9 cellular contexts compared by ENCODE assay signal in the genomic region with DNA sequence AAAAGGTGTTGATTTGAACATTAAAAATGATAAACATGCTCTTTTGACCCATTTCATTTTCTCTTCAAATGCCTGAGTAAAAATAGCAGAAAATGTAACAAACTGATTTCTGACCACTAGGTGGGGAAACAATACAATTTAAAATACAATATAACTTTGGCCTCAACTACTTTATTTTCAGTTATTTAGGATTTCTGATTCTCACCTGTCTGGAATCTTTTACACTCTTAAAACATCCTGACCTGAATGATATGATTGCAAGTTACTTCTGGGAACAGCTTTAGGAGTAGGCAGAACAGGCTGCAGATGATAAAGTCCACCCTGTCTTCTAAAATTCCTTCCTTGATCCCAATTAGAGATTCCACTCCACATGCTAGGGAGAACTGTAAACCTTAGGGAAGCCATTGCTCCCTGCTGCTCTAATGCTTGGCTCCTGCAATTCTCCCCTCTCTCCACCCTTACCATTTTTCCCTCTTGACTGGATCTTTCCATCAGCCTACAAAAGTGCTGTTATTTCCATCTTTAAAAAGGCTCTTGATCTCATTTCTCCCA.
DNase-seq lines count a peak whose midpoint lies in the region; ATAC-seq and TF ChIP-seq lines count a peak whose summit lies in the region.
"Had no signal": no experiment of that assay in that cellular context is flagged by ENCODE, and none has a peak within 500 bp of the region (broad histone marks: within the 10 kb centered on the region; RNA-seq: fewer than 3 reads in every experiment).

No MANE protein-coding gene starts in this region.

- no peak overlapping the region for H3K27ac ChIP-seq in Panc1 (ENCODE audit: low read length)
- no peak overlapping the region for H3K27ac ChIP-seq in endodermal cell (ENCODE audit: low read depth, low read length)

- no peaks in the 10 kb centered on the region for H3K27me3 ChIP-seq in Panc1 (ENCODE audit: control insufficient read depth, insufficient read depth, low read length)
- H3K27me3 ChIP-seq in endodermal cell (ENCODE audit: control insufficient read depth, insufficient read depth, low read length, poor library complexity, severe bottlenecking): no peaks in the 10 kb centered on the region

- H3K4me3 ChIP-seq in Panc1 (ENCODE audit: low read depth in 2 of 2, low read length in 2 of 2): no peak overlapping the region
- no peak overlapping the region for H3K4me3 ChIP-seq in endodermal cell (ENCODE audit: low read length)

- peaks cover 50% of the 10 kb centered on the region for H3K36me3 Mint-ChIP-seq in activated CD8-positive, alpha-beta memory T cell treated with anti-CD3 and anti-CD28 coated beads, Interleukin-2, amount 10 ng/mL, durations not matched to agents 7 days and 5 days
- H3K36me3 Mint-ChIP-seq in endodermal cell (ENCODE audit: low read depth): no peaks in the 10 kb centered on the region

- POLR2A ChIA-PET in Panc1 (lab: Charles Lee): no interaction called here

- no peak overlapping the region for H3K4me3 Mint-ChIP-seq in activated CD8-positive, alpha-beta memory T cell treated with anti-CD3 and anti-CD28 coated beads, Interleukin-2, amount 10 ng/mL, durations not matched to agents 7 days and 5 days
- no peak overlapping the region for H3K4me3 Mint-ChIP-seq in endodermal cell

- H3K27ac Mint-ChIP-seq in activated CD8-positive, alpha-beta memory T cell treated with anti-CD3 and anti-CD28 coated beads, Interleukin-2, amount 10 ng/mL, durations not matched to agents 7 days and 5 days: peak overlapping the region; percentile 62
- H3K27ac Mint-ChIP-seq in endodermal cell: no peak overlapping the region

- peak; percentile 52 for ATAC-seq in activated CD8-positive, alpha-beta memory T cell treated with anti-CD3 and anti-CD28 coated beads, Interleukin-2, amount 10 ng/mL, durations not matched to agents 7 days and 5 days
- no peak for ATAC-seq in Panc1
- no peak for ATAC-seq in GM18907 (IDR thresholded peaks at IDR 0.05; ENCODE audit: unreplicated experiment)

- in situ Hi-C loops in Panc1 (cut with HindIII; ENCODE audit: low pct_unique_long_range_greater_than_20kb, low sequenced_read_pairs): no loop called here

- H3K9ac ChIP-seq in endodermal cell (ENCODE audit: extremely low read depth, low read length, poor library complexity, severe bottlenecking): no peak overlapping the region

- CTCF ChIA-PET in activated CD8-positive, alpha-beta memory T cell treated with anti-CD3 and anti-CD28 coated beads, Interleukin-2, amount 10 ng/mL, durations not matched to agents 7 days and 5 days (lab: Charles Lee): interaction anchor here (1.6 to 2.1 kb wide), 4 partner anchors 53 to 134 kb away, joined by 6 to 14 read pairs (median 8); no protein-coding TSS in a partner anchor
- CTCF ChIA-PET in Panc1 (lab: Charles Lee): no interaction called here

- H3K4me1 ChIP-seq in Panc1 (ENCODE audit: control insufficient read depth, insufficient read depth, low read length) (no peaks in the 10 kb centered on the region), endodermal cell (ENCODE audit: control insufficient read depth, insufficient read depth, low read length) (no peaks in the 10 kb centered on the region)

- no peak for DNase-seq in activated CD8-positive, alpha-beta memory T cell treated with anti-CD3 and anti-CD28 coated beads, Interleukin-2, amount 10 ng/mL, durations not matched to agents 7 days and 5 days
- DNase-seq in activated CD8-positive, alpha-beta memory T cell treated with anti-CD3 and anti-CD28 coated beads, Interleukin-2, amount 50 U/mL, for 4 hours: no peak
- DNase-seq in Panc1 (ENCODE audit: low read depth, low spot score) (no peak), endodermal cell (no peak), superior temporal gyrus (ENCODE audit: extremely low spot score) (peak; percentile 77), NK-92 (lab: John Stamatoyannopoulos, UW; ENCODE audit: unreplicated experiment) (no peak), nucleus accumbens (lab: John Stamatoyannopoulos, UW) (no peak)
- DNase-seq: NCI-H1048 had no signal

- TF ChIP-seq CTCF in Panc1 (IDR thresholded peaks at IDR 0.05): peak; percentile 37; the same call in 1 of the 2 replicates
- TF ChIP-seq CTCF in endodermal cell (conservative IDR thresholded peaks at IDR 0.05): peak; percentile 69

- H3K4me1 Mint-ChIP-seq in activated CD8-positive, alpha-beta memory T cell treated with anti-CD3 and anti-CD28 coated beads, Interleukin-2, amount 10 ng/mL, durations not matched to agents 7 days and 5 days: peaks cover 48% of the 10 kb centered on the region
- no peaks in the 10 kb centered on the region for H3K4me1 Mint-ChIP-seq in endodermal cell

- H3K9me3 ChIP-seq in Panc1 (ENCODE audit: control insufficient read depth, insufficient read depth, low read depth, low read length) (no peaks in the 10 kb centered on the region), endodermal cell (ENCODE audit: control insufficient read depth, low read length) (no peaks in the 10 kb centered on the region)

- BruUV-seq in Panc1 (replicated peaks; lab: Mats Ljungman, UMichigan): no TSS peak

- H3K27me3 Mint-ChIP-seq in activated CD8-positive, alpha-beta memory T cell treated with anti-CD3 and anti-CD28 coated beads, Interleukin-2, amount 10 ng/mL, durations not matched to agents 7 days and 5 days: no peaks in the 10 kb centered on the region
- H3K27me3 Mint-ChIP-seq in endodermal cell (ENCODE audit: insufficient read depth): peaks cover 2% of the 10 kb centered on the region

- no peaks in the 10 kb centered on the region for H3K36me3 ChIP-seq in Panc1 (ENCODE audit: control insufficient read depth, insufficient read depth, low read length)
- H3K36me3 ChIP-seq in endodermal cell (ENCODE audit: control insufficient read depth, insufficient read depth, low read length): no peaks in the 10 kb centered on the region

- intact Hi-C loops in Panc1 (cut with micrococcal nuclease; ENCODE audit: unreplicated experiment): no loop called here

- no peaks in the 10 kb centered on the region for H3K9me3 Mint-ChIP-seq in activated CD8-positive, alpha-beta memory T cell treated with anti-CD3 and anti-CD28 coated beads, Interleukin-2, amount 10 ng/mL, durations not matched to agents 7 days and 5 days (ENCODE audit: low read depth)
- no peaks in the 10 kb centered on the region for H3K9me3 Mint-ChIP-seq in endodermal cell
